2 cellular contexts compared by ENCODE assay signal in the genomic region with DNA sequence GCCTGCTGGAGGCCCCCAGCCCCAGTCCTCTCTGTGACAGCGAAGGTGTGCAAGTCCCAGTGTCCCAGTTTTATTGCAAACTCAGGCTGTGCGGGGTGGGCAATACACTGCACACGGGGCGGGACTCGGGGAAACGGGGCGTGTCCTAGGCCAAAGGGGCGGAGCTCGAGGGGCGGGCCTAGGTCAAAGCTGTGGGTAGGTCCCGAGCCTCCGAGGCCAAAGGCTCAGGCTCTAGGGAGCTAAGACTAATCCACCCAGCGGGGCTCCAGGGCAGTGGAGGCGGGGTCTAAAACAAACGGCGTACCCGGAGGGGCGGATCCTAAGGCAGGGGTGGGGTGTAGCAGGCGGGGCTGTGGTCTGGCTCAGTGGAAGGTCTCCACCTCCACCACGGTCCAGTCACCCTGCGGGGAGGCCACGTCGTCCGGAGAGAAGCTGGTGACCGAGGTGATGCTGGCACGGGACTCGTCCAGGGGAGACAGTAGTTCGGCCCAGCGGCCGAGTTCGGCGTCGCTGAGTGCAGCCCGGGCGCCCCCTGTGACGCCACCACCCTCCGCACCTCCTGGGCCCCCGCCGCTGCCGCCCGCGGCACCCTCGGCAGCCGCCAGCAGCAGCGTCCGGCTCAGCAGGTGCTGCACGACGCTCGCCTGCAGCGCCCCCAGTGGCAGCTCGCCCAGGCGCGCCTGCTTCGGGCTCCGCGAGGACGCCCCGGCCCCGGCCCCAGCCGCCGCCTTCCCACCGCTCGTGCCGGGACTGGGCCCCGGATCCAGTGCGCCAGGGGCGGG.
TF ChIP-seq lines count a peak whose summit lies in the region.

No MANE protein-coding gene starts in this region.

TF ChIP-seq in Ishikawa, 13 proteins besides CTCF, POLR2A, EP300 and RAD21 (continued from another document):
- TF ChIP-seq, protein P1, sequence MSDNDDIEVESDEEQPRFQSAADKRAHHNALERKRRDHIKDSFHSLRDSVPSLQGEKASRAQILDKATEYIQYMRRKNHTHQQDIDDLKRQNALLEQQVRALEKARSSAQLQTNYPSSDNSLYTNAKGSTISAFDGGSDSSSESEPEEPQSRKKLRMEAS (IDR thresholded peaks at IDR 0.05), result peak; percentile 63
TF ChIP-seq in Ishikawa: peak in this region for 2.

TF ChIP-seq in WTC11, 78 proteins besides CTCF, POLR2A, EP300 and RAD21 (continued from another document):
- TF ChIP-seq ARID4B (CRISPR knock-in tag; IDR thresholded peaks at IDR 0.05; ENCODE audit: borderline replicate concordance), result no peak
- TF ChIP-seq IRF1 (CRISPR knock-in tag; IDR thresholded peaks at IDR 0.05), result no peak
- peak; percentile 79; the same call in 1 of the 2 replicates for TF ChIP-seq SP1 (CRISPR knock-in tag; conservative IDR thresholded peaks at IDR 0.05)
- 0 out of 2 replicates have a peak, but pooled peaks have one; percentile 40 for TF ChIP-seq CREM (CRISPR knock-in tag; IDR thresholded peaks at IDR 0.05)
- no peak for TF ChIP-seq TEAD1 (CRISPR knock-in tag; IDR thresholded peaks at IDR 0.05)
- no peak for TF ChIP-seq KAT7 (CRISPR knock-in tag; IDR thresholded peaks at IDR 0.05; ENCODE audit: borderline replicate concordance)
- no peak for TF ChIP-seq ZNF138 (CRISPR knock-in tag; conservative IDR thresholded peaks at IDR 0.05)
- TF ChIP-seq ATF2 (CRISPR knock-in tag; IDR thresholded peaks at IDR 0.05; ENCODE audit: borderline replicate concordance, low read depth), result no peak
- TF ChIP-seq FOXJ3 (CRISPR knock-in tag; IDR thresholded peaks at IDR 0.05; ENCODE audit: borderline replicate concordance), result no peak
- TF ChIP-seq ERG (CRISPR knock-in tag; IDR thresholded peaks at IDR 0.05), result no peak
- TF ChIP-seq, protein P2, sequence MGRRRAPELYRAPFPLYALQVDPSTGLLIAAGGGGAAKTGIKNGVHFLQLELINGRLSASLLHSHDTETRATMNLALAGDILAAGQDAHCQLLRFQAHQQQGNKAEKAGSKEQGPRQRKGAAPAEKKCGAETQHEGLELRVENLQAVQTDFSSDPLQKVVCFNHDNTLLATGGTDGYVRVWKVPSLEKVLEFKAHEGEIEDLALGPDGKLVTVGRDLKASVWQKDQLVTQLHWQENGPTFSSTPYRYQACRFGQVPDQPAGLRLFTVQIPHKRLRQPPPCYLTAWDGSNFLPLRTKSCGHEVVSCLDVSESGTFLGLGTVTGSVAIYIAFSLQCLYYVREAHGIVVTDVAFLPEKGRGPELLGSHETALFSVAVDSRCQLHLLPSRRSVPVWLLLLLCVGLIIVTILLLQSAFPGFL (CRISPR knock-in tag; IDR thresholded peaks at IDR 0.05; ENCODE audit: borderline replicate concordance), result no peak
- TF ChIP-seq, protein P3, sequence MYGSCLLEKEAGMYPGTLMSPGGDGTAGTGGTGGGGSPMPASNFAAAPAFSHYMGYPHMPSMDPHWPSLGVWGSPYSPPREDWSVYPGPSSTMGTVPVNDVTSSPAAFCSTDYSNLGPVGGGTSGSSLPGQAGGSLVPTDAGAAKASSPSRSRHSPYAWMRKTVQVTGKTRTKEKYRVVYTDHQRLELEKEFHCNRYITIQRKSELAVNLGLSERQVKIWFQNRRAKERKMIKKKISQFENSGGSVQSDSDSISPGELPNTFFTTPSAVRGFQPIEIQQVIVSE (CRISPR knock-in tag; IDR thresholded peaks at IDR 0.05; ENCODE audit: borderline replicate concordance), result no peak
- no peak for TF ChIP-seq GABPB1 (CRISPR knock-in tag; IDR thresholded peaks at IDR 0.05)
- TF ChIP-seq, protein P1 (CRISPR knock-in tag; IDR thresholded peaks at IDR 0.05), result no peak; the same call in 1 of the 2 replicates
- no peak for TF ChIP-seq ZNF219 (CRISPR knock-in tag; IDR thresholded peaks at IDR 0.05; ENCODE audit: borderline replicate concordance)
- TF ChIP-seq, protein P4, sequence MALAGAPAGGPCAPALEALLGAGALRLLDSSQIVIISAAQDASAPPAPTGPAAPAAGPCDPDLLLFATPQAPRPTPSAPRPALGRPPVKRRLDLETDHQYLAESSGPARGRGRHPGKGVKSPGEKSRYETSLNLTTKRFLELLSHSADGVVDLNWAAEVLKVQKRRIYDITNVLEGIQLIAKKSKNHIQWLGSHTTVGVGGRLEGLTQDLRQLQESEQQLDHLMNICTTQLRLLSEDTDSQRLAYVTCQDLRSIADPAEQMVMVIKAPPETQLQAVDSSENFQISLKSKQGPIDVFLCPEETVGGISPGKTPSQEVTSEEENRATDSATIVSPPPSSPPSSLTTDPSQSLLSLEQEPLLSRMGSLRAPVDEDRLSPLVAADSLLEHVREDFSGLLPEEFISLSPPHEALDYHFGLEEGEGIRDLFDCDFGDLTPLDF (CRISPR knock-in tag; IDR thresholded peaks at IDR 0.05), result no peak
- no peak for TF ChIP-seq E2F4 (CRISPR knock-in tag; IDR thresholded peaks at IDR 0.05; ENCODE audit: borderline replicate concordance, low read depth)
- TF ChIP-seq NFATC4 (CRISPR knock-in tag; IDR thresholded peaks at IDR 0.05), result no peak
- TF ChIP-seq FOXP1 (CRISPR knock-in tag; IDR thresholded peaks at IDR 0.05; ENCODE audit: borderline replicate concordance), result no peak
- peak; percentile 91 for TF ChIP-seq ZNF423 (CRISPR knock-in tag; IDR thresholded peaks at IDR 0.05)
- TF ChIP-seq, protein P5, sequence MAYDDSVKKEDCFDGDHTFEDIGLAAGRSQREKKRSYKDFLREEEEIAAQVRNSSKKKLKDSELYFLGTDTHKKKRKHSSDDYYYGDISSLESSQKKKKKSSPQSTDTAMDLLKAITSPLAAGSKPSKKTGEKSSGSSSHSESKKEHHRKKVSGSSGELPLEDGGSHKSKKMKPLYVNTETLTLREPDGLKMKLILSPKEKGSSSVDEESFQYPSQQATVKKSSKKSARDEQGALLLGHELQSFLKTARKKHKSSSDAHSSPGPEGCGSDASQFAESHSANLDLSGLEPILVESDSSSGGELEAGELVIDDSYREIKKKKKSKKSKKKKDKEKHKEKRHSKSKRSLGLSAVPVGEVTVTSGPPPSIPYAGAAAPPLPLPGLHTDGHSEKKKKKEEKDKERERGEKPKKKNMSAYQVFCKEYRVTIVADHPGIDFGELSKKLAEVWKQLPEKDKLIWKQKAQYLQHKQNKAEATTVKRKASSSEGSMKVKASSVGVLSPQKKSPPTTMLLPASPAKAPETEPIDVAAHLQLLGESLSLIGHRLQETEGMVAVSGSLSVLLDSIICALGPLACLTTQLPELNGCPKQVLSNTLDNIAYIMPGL (CRISPR knock-in tag; IDR thresholded peaks at IDR 0.05), result peak; percentile 56; the same call in 1 of the 2 replicates
- no peak for TF ChIP-seq ESRRA (CRISPR knock-in tag; IDR thresholded peaks at IDR 0.05; ENCODE audit: borderline replicate concordance)
- TF ChIP-seq TEAD4 (CRISPR knock-in tag; IDR thresholded peaks at IDR 0.05), result no peak
- no peak for TF ChIP-seq PRRX2 (CRISPR knock-in tag; IDR thresholded peaks at IDR 0.05)
